In genomic region chr17:7242717-7243576, GRCh38 we compare ENCODE assay signal across 8 cellular contexts. TPM values are rescaled to one million over a fixed set of nuclear protein-coding genes. Genes with fewer than 3 reads are reported as not detected.
DNase-seq lines count a peak whose midpoint lies in the region; ATAC-seq and TF ChIP-seq lines count a peak whose summit lies in the region.

No MANE protein-coding gene starts in this region.

- intact Hi-C loops in activated T-helper 2 cell treated with anti-CD3 and anti-CD28 coated beads, Interferon-gamma antibody, Interleukin-2, Interleukin-4, amounts not matched to agents 10 μg/mL and 5 μg/mL and 100 μg/mL, durations not matched to agents 14 hours and 24 hours and 36 hours (cut with micrococcal nuclease): loop anchor here (1.0 to 2.0 kb wide), 3 partner anchors 9 to 64 kb away; partner anchors contain the start of genes EIF5A, ELP5 and SLC2A4

- peak; percentile 96 for DNase-seq in DMS 273 (lab: John Stamatoyannopoulos, UW; ENCODE audit: unreplicated experiment)
- DNase-seq in Karpas-422: peak; percentile 97
- peak; percentile 94 for DNase-seq in RKO (ENCODE audit: low spot score)
- peak; percentile 92 for DNase-seq in activated T-helper 2 cell treated with anti-CD3 and anti-CD28 coated beads, Interferon-gamma antibody, Interleukin-2, Interleukin-4, amounts not matched to agents 10 μg/mL and 5 μg/mL and 100 μg/mL, durations not matched to agents 14 hours and 24 hours and 36 hours (ENCODE audit: low spot score)
- DNase-seq in fibroblast of pulmonary artery (ENCODE audit: low read depth): peak; percentile 97
- peak; percentile 95 for DNase-seq in natural killer cell treated with Interleukin-12 subunit alpha and Interleukin-12 subunit beta and Interleukin-15 and Interleukin-18, amount 100 ng/mL, for 72 hours (ENCODE audit: low spot score)
- peak; percentile 91 to 100 (median 94) for DNase-seq in stimulated activated naive CD4-positive, alpha-beta T cell (lab: John Stamatoyannopoulos, UW)

- no peaks in the 10 kb centered on the region for H4K20me1 ChIP-seq in Karpas-422 (ENCODE audit: insufficient read depth, low read depth, low read length)

- peak overlapping the region; percentile 97 for H3K4me3 ChIP-seq in Karpas-422 (ENCODE audit: low read length)
- peak overlapping the region; percentile 81 for H3K4me3 ChIP-seq in fibroblast of pulmonary artery (replicated peaks; ENCODE audit: low read depth, low read length)

- peak overlapping the region; percentile 73; the same call in 1 of the 2 replicates for H2AFZ ChIP-seq in Karpas-422 (ENCODE audit: low read length)

- H3K4me2 ChIP-seq in Karpas-422 (ENCODE audit: low read depth, low read length, poor library complexity, severe bottlenecking): peak overlapping the region; percentile 76

- peak overlapping the region; percentile 98 for H3K4me3 Mint-ChIP-seq in activated T-helper 2 cell treated with anti-CD3 and anti-CD28 coated beads, Interferon-gamma antibody, Interleukin-2, Interleukin-4, amounts not matched to agents 10 μg/mL and 5 μg/mL and 100 μg/mL, durations not matched to agents 14 hours and 24 hours and 36 hours (ENCODE audit: low read depth)
- H3K4me3 Mint-ChIP-seq in natural killer cell treated with Interleukin-12 subunit alpha and Interleukin-12 subunit beta and Interleukin-15 and Interleukin-18, amount 100 ng/mL, for 72 hours: peak overlapping the region; percentile 88

- H3K27ac ChIP-seq in Karpas-422 (ENCODE audit: low read length): peak overlapping the region; percentile 76

- no peaks in the 10 kb centered on the region for H3K27me3 Mint-ChIP-seq in activated T-helper 2 cell treated with anti-CD3 and anti-CD28 coated beads, Interferon-gamma antibody, Interleukin-2, Interleukin-4, amounts not matched to agents 10 μg/mL and 5 μg/mL and 100 μg/mL, durations not matched to agents 14 hours and 24 hours and 36 hours (ENCODE audit: low read depth)
- no peaks in the 10 kb centered on the region for H3K27me3 Mint-ChIP-seq in natural killer cell treated with Interleukin-12 subunit alpha and Interleukin-12 subunit beta and Interleukin-15 and Interleukin-18, amount 100 ng/mL, for 72 hours

- no peaks in the 10 kb centered on the region for H3K27me3 ChIP-seq in Karpas-422 (ENCODE audit: low read length)

- TF ChIP-seq CTCF in fibroblast of pulmonary artery (IDR thresholded peaks at IDR 0.05; ENCODE audit: low read length, missing control alignments): no peak

- peaks cover 31% of the 10 kb centered on the region for H3K4me1 ChIP-seq in Karpas-422 (ENCODE audit: low read length)

- H3K36me3 Mint-ChIP-seq in activated T-helper 2 cell treated with anti-CD3 and anti-CD28 coated beads, Interferon-gamma antibody, Interleukin-2, Interleukin-4, amounts not matched to agents 10 μg/mL and 5 μg/mL and 100 μg/mL, durations not matched to agents 14 hours and 24 hours and 36 hours (ENCODE audit: low read depth): peaks cover 58% of the 10 kb centered on the region
- H3K36me3 Mint-ChIP-seq in natural killer cell treated with Interleukin-12 subunit alpha and Interleukin-12 subunit beta and Interleukin-15 and Interleukin-18, amount 100 ng/mL, for 72 hours: peaks cover 21% of the 10 kb centered on the region

- H3K9me2 ChIP-seq in Karpas-422 (replicated peaks; ENCODE audit: insufficient read depth, low read length): no peaks in the 10 kb centered on the region

- peak overlapping the region; percentile 98 for H3K9ac ChIP-seq in Karpas-422 (ENCODE audit: low read length)

- H3K9me3 Mint-ChIP-seq in activated T-helper 2 cell treated with anti-CD3 and anti-CD28 coated beads, Interferon-gamma antibody, Interleukin-2, Interleukin-4, amounts not matched to agents 10 μg/mL and 5 μg/mL and 100 μg/mL, durations not matched to agents 14 hours and 24 hours and 36 hours: no peaks in the 10 kb centered on the region
- H3K9me3 Mint-ChIP-seq in natural killer cell treated with Interleukin-12 subunit alpha and Interleukin-12 subunit beta and Interleukin-15 and Interleukin-18, amount 100 ng/mL, for 72 hours: no peaks in the 10 kb centered on the region

- H3K4me1 Mint-ChIP-seq in activated T-helper 2 cell treated with anti-CD3 and anti-CD28 coated beads, Interferon-gamma antibody, Interleukin-2, Interleukin-4, amounts not matched to agents 10 μg/mL and 5 μg/mL and 100 μg/mL, durations not matched to agents 14 hours and 24 hours and 36 hours (ENCODE audit: low read depth): peaks cover 29% of the 10 kb centered on the region
- H3K4me1 Mint-ChIP-seq in natural killer cell treated with Interleukin-12 subunit alpha and Interleukin-12 subunit beta and Interleukin-15 and Interleukin-18, amount 100 ng/mL, for 72 hours (ENCODE audit: low read depth in 2 of 2): peaks cover 36 to 45% of the 10 kb centered on the region in 2 donors

- peak; percentile 37 for ATAC-seq in GM21576 (IDR thresholded peaks at IDR 0.05; ENCODE audit: unreplicated experiment)
- ATAC-seq in natural killer cell treated with Interleukin-12 subunit alpha and Interleukin-12 subunit beta and Interleukin-15 and Interleukin-18, amount 100 ng/mL, for 72 hours: peak; percentile 70 to 78

- H3K27ac Mint-ChIP-seq in activated T-helper 2 cell treated with anti-CD3 and anti-CD28 coated beads, Interferon-gamma antibody, Interleukin-2, Interleukin-4, amounts not matched to agents 10 μg/mL and 5 μg/mL and 100 μg/mL, durations not matched to agents 14 hours and 24 hours and 36 hours: peak overlapping the region; percentile 95
- peak overlapping the region; percentile 87 to 95 for H3K27ac Mint-ChIP-seq in natural killer cell treated with Interleukin-12 subunit alpha and Interleukin-12 subunit beta and Interleukin-15 and Interleukin-18, amount 100 ng/mL, for 72 hours

- H3K36me3 ChIP-seq in Karpas-422 (ENCODE audit: insufficient read depth, low read length): peaks cover 13% of the 10 kb centered on the region; the same call in 1 of the 2 replicates

- peaks cover 40% of the 10 kb centered on the region for H3K79me2 ChIP-seq in Karpas-422 (ENCODE audit: low read length)

- H3K9me3 ChIP-seq in Karpas-422 (ENCODE audit: low read length): no peaks in the 10 kb centered on the region

RNA-seq across cellular contexts. Expression of gene GABARAP, which starts 0.7 kb away (rescaled TPM):
- total RNA-seq in Karpas-422 (2014; rRNA removed; shearing (Covaris generic); ENCODE audit: low replicate concordance): 218 and 301 TPM in 2 replicates
- total RNA-seq in activated T-helper 2 cell treated with anti-CD3 and anti-CD28 coated beads, Interferon-gamma antibody, Interleukin-2, Interleukin-4, amounts not matched to agents 10 μg/mL and 5 μg/mL and 100 μg/mL, durations not matched to agents 14 hours and 24 hours and 36 hours: 145 and 147 TPM in 2 replicates
- 100 to 1,000 TPM; 197 to 277 TPM for total RNA-seq in natural killer cell treated with Interleukin-12 subunit alpha and Interleukin-12 subunit beta and Interleukin-15 and Interleukin-18, amount 100 ng/mL, for 72 hours

RNA-seq across cellular contexts. Expression of gene PHF23, which starts 3.7 kb away (rescaled TPM):
- 36.7 and 69.3 TPM in 2 replicates for total RNA-seq in Karpas-422 (2014; rRNA removed; shearing (Covaris generic); ENCODE audit: low replicate concordance)
- total RNA-seq in activated T-helper 2 cell treated with anti-CD3 and anti-CD28 coated beads, Interferon-gamma antibody, Interleukin-2, Interleukin-4, amounts not matched to agents 10 μg/mL and 5 μg/mL and 100 μg/mL, durations not matched to agents 14 hours and 24 hours and 36 hours: 43.4 and 47.8 TPM in 2 replicates
- total RNA-seq in natural killer cell treated with Interleukin-12 subunit alpha and Interleukin-12 subunit beta and Interleukin-15 and Interleukin-18, amount 100 ng/mL, for 72 hours: 10 to 100 TPM; 40.1 to 55.2 TPM

RNA-seq across cellular contexts. Expression of gene CTDNEP1, which starts 8.6 kb away (rescaled TPM):
- 52.6 and 87.8 TPM in 2 replicates for total RNA-seq in Karpas-422 (2014; rRNA removed; shearing (Covaris generic); ENCODE audit: low replicate concordance)
- total RNA-seq in activated T-helper 2 cell treated with anti-CD3 and anti-CD28 coated beads, Interferon-gamma antibody, Interleukin-2, Interleukin-4, amounts not matched to agents 10 μg/mL and 5 μg/mL and 100 μg/mL, durations not matched to agents 14 hours and 24 hours and 36 hours: 170 and 181 TPM in 2 replicates
- total RNA-seq in natural killer cell treated with Interleukin-12 subunit alpha and Interleukin-12 subunit beta and Interleukin-15 and Interleukin-18, amount 100 ng/mL, for 72 hours: 100 to 1,000 TPM; 145 to 165 TPM

RNA-seq across cellular contexts. Expression of gene DVL2, which starts 8.6 kb away (rescaled TPM):
- 75.2 and 117 TPM in 2 replicates for total RNA-seq in Karpas-422 (2014; rRNA removed; shearing (Covaris generic); ENCODE audit: low replicate concordance)
- 69.7 and 73.1 TPM in 2 replicates for total RNA-seq in activated T-helper 2 cell treated with anti-CD3 and anti-CD28 coated beads, Interferon-gamma antibody, Interleukin-2, Interleukin-4, amounts not matched to agents 10 μg/mL and 5 μg/mL and 100 μg/mL, durations not matched to agents 14 hours and 24 hours and 36 hours
- total RNA-seq in natural killer cell treated with Interleukin-12 subunit alpha and Interleukin-12 subunit beta and Interleukin-15 and Interleukin-18, amount 100 ng/mL, for 72 hours: 10 to 100 TPM; 35.1 to 61.6 TPM

RNA-seq across cellular contexts. Expression of gene ELP5, which starts 9.1 kb away (rescaled TPM):
- total RNA-seq in Karpas-422 (2014; rRNA removed; shearing (Covaris generic); ENCODE audit: low replicate concordance): 38.8 and 53.4 TPM in 2 replicates
- total RNA-seq in activated T-helper 2 cell treated with anti-CD3 and anti-CD28 coated beads, Interferon-gamma antibody, Interleukin-2, Interleukin-4, amounts not matched to agents 10 μg/mL and 5 μg/mL and 100 μg/mL, durations not matched to agents 14 hours and 24 hours and 36 hours: 64.8 and 65.3 TPM in 2 replicates
- 10 to 100 TPM; 43.5 to 70.5 TPM for total RNA-seq in natural killer cell treated with Interleukin-12 subunit alpha and Interleukin-12 subunit beta and Interleukin-15 and Interleukin-18, amount 100 ng/mL, for 72 hours

Comparison
In these comparisons a context has a peak if more than half of its experiments do, and no peak if none do; other contexts are left out.
1. Peak in every context shown above with its lines: DNase-seq, ATAC-seq, H3K4me3 ChIP-seq and H3K27ac ChIP-seq.